ENCODE assay signal across 18 cellular contexts in genomic region chr6:44661221-44661609, GRCh38.
DNase-seq lines count a peak whose midpoint lies in the region; ATAC-seq, FAIRE-seq and TF ChIP-seq lines count a peak whose summit lies in the region.
"Had no signal": no experiment of that assay in that cellular context is flagged by ENCODE, and none has a peak within 500 bp of the region (broad histone marks: within the 10 kb centered on the region; RNA-seq: fewer than 3 reads in every experiment).

No MANE protein-coding gene starts in this region.

- no peak overlapping the region for H3K4me3 Mint-ChIP-seq in activated T-helper 2 cell treated with anti-CD3 and anti-CD28 coated beads, Interferon-gamma antibody, Interleukin-2, Interleukin-4, amounts not matched to agents 10 μg/mL and 5 μg/mL and 100 μg/mL, durations not matched to agents 14 hours and 24 hours and 36 hours (ENCODE audit: low read depth)
- H3K4me3 Mint-ChIP-seq: activated CD4-positive, alpha-beta T cell treated with anti-CD3 and anti-CD28 coated beads for 36 hours; activated T-cell treated with anti-CD3 and anti-CD28 coated beads, Interleukin-2, amount 50 U/mL, for 4 hours; endodermal cell; memory B cell; stimulated activated naive CD8-positive, alpha-beta T cell treated with anti-CD3 and anti-CD28 coated beads, Interleukin-15, Interleukin-2, amounts not matched to agents 100 ng/mL and 50 ng/mL, for 24 hours had no signal

- ATAC-seq in left lung (no peak), HG03460 (IDR thresholded peaks at IDR 0.05; ENCODE audit: unreplicated experiment) (no peak)
- ATAC-seq: activated CD4-positive, alpha-beta T cell treated with anti-CD3 and anti-CD28 coated beads for 36 hours; activated T-cell treated with anti-CD3 and anti-CD28 coated beads, Interleukin-2, amount 50 U/mL, for 4 hours; body of pancreas had no signal

- H3K4me3 ChIP-seq in BJ (ENCODE audit: low read depth, low read length): no peak overlapping the region
- H3K4me3 ChIP-seq in left lung: no peak overlapping the region
- H3K4me3 ChIP-seq: body of pancreas had no signal

- FAIRE-seq in HTR-8/SVneo (lab: Jason Lieb, UNC): peak; percentile 96

- H3K27ac ChIP-seq in left lung: no peak overlapping the region
- H3K27ac ChIP-seq: body of pancreas, parathyroid adenoma had no signal

- H3K27me3 ChIP-seq in BJ (ENCODE audit: control insufficient read depth, insufficient read depth, low read length) (no peaks in the 10 kb centered on the region), left lung (no peaks in the 10 kb centered on the region)
- H3K27me3 ChIP-seq: BE2C, body of pancreas had no signal

- no peak for TF ChIP-seq CTCF in BJ (IDR thresholded peaks at IDR 0.05; ENCODE audit: insufficient read depth, low read depth, low read length)
- TF ChIP-seq CTCF in left lung (IDR thresholded peaks at IDR 0.05): no peak

- peaks cover 6% of the 10 kb centered on the region for H3K9me3 Mint-ChIP-seq in activated T-helper 2 cell treated with anti-CD3 and anti-CD28 coated beads, Interferon-gamma antibody, Interleukin-2, Interleukin-4, amounts not matched to agents 10 μg/mL and 5 μg/mL and 100 μg/mL, durations not matched to agents 14 hours and 24 hours and 36 hours

- H3K36me3 ChIP-seq in BJ (ENCODE audit: control insufficient read depth, insufficient read depth, low read length): no peaks in the 10 kb centered on the region
- H3K36me3 ChIP-seq in left lung: no peaks in the 10 kb centered on the region
- H3K36me3 ChIP-seq: BE2C had no signal

- H3K27me3 Mint-ChIP-seq in activated T-helper 2 cell treated with anti-CD3 and anti-CD28 coated beads, Interferon-gamma antibody, Interleukin-2, Interleukin-4, amounts not matched to agents 10 μg/mL and 5 μg/mL and 100 μg/mL, durations not matched to agents 14 hours and 24 hours and 36 hours (ENCODE audit: low read depth): no peaks in the 10 kb centered on the region
- H3K27me3 Mint-ChIP-seq: activated CD4-positive, alpha-beta T cell treated with anti-CD3 and anti-CD28 coated beads for 36 hours; stimulated activated naive CD8-positive, alpha-beta T cell treated with anti-CD3 and anti-CD28 coated beads, Interleukin-15, Interleukin-2, amounts not matched to agents 100 ng/mL and 50 ng/mL, for 24 hours had no signal

- intact Hi-C loops in left lung (cut with DNase I): no loop called here
- intact Hi-C loops in activated T-helper 2 cell treated with anti-CD3 and anti-CD28 coated beads, Interferon-gamma antibody, Interleukin-2, Interleukin-4, amounts not matched to agents 10 μg/mL and 5 μg/mL and 100 μg/mL, durations not matched to agents 14 hours and 24 hours and 36 hours (cut with micrococcal nuclease): no loop called here

- H3K27ac Mint-ChIP-seq in activated T-helper 2 cell treated with anti-CD3 and anti-CD28 coated beads, Interferon-gamma antibody, Interleukin-2, Interleukin-4, amounts not matched to agents 10 μg/mL and 5 μg/mL and 100 μg/mL, durations not matched to agents 14 hours and 24 hours and 36 hours: no peak overlapping the region
- H3K27ac Mint-ChIP-seq: activated CD4-positive, alpha-beta T cell treated with anti-CD3 and anti-CD28 coated beads for 36 hours; endodermal cell; memory B cell; stimulated activated naive CD8-positive, alpha-beta T cell treated with anti-CD3 and anti-CD28 coated beads, Interleukin-15, Interleukin-2, amounts not matched to agents 100 ng/mL and 50 ng/mL, for 24 hours had no signal

- DNase-seq in BJ (ENCODE audit: low read depth) (peak; percentile 89), HTR-8/SVneo (ENCODE audit: insufficient read length, low spot score) (peak; percentile 56), amniotic stem cell (lab: John Stamatoyannopoulos, UW) (peak; percentile 29), left kidney (ENCODE audit: low read depth, low spot score) (peak; percentile 54), left lung (no peak), NCI-H2081 (lab: John Stamatoyannopoulos, UW) (no peak)
- DNase-seq in activated T-helper 2 cell treated with anti-CD3 and anti-CD28 coated beads, Interferon-gamma antibody, Interleukin-2, Interleukin-4, amounts not matched to agents 10 μg/mL and 5 μg/mL and 100 μg/mL, durations not matched to agents 14 hours and 24 hours and 36 hours (ENCODE audit: low spot score): no peak
- DNase-seq: activated CD4-positive, alpha-beta T cell treated with anti-CD3 and anti-CD28 coated beads for 36 hours; activated T-cell treated with anti-CD3 and anti-CD28 coated beads, Interleukin-2, amount 50 U/mL, for 4 hours; BE2C; body of pancreas; endodermal cell; NCI-H1417; NCI-H82 had no signal

- H3K4me1 Mint-ChIP-seq in activated T-helper 2 cell treated with anti-CD3 and anti-CD28 coated beads, Interferon-gamma antibody, Interleukin-2, Interleukin-4, amounts not matched to agents 10 μg/mL and 5 μg/mL and 100 μg/mL, durations not matched to agents 14 hours and 24 hours and 36 hours (ENCODE audit: low read depth): peaks cover 10% of the 10 kb centered on the region
- H3K4me1 Mint-ChIP-seq: activated CD4-positive, alpha-beta T cell treated with anti-CD3 and anti-CD28 coated beads for 36 hours; memory B cell had no signal

- POLR2A ChIA-PET in BJ (lab: Charles Lee): interaction anchor here (0.5 to 0.8 kb wide), 3 partner anchors 594 to 717 kb away, joined by 3 to 8 read pairs (median 6); partner anchors contain the start of gene SUPT3H

- H3K9me3 ChIP-seq in left lung: no peaks in the 10 kb centered on the region
- H3K9me3 ChIP-seq: BE2C, body of pancreas had no signal

- H3K4me1 ChIP-seq in left lung: peaks cover 0 to 7% of the 10 kb centered on the region in 2 donors
- H3K4me1 ChIP-seq: BE2C, body of pancreas, parathyroid adenoma had no signal

- CTCF ChIA-PET in BJ (lab: Yijun Ruan, JAX): interaction anchor here (1.2 to 2.0 kb wide), 6 partner anchors 9 to 1269 kb away, joined by 3 to 11 read pairs (median 4); no protein-coding TSS in a partner anchor

- H3K36me3 Mint-ChIP-seq in activated T-helper 2 cell treated with anti-CD3 and anti-CD28 coated beads, Interferon-gamma antibody, Interleukin-2, Interleukin-4, amounts not matched to agents 10 μg/mL and 5 μg/mL and 100 μg/mL, durations not matched to agents 14 hours and 24 hours and 36 hours (ENCODE audit: low read depth): no peaks in the 10 kb centered on the region
- H3K36me3 Mint-ChIP-seq: memory B cell had no signal

Comparison
In these comparisons a context has a peak if more than half of its experiments do, and no peak if none do; other contexts are left out.
1. DNase-seq: peak in BJ (single experiment), HTR-8/SVneo (single experiment), amniotic stem cell (single experiment) and left kidney (single experiment); none in left lung (0 of 2), activated T-helper 2 cell treated with anti-CD3 and anti-CD28 coated beads, Interferon-gamma antibody, Interleukin-2, Interleukin-4, amounts not matched to agents 10 μg/mL and 5 μg/mL and 100 μg/mL, durations not matched to agents 14 hours and 24 hours and 36 hours (single experiment) and NCI-H2081 (0 of 2).